ENCODE assay signal across 8 cellular contexts in genomic region chr7:87345962-87346371, GRCh38. TPM values are rescaled to one million over a fixed set of nuclear protein-coding genes. Genes with fewer than 3 reads are reported as not detected.
A peak's percentile ranks its signal among the peaks of the same experiment; 100 is the strongest.
DNase-seq lines count a peak whose midpoint lies in the region; ATAC-seq and TF ChIP-seq lines count a peak whose summit lies in the region.

No MANE protein-coding gene starts in this region.

- DNase-seq in HFFc6 (no peak), T-helper 17 cell (no peak), foreskin keratinocyte (peak in 1 of 2 donors; percentile 53), prostate gland (ENCODE audit: low spot score) (no peak), AG08396 (ENCODE audit: low spot score) (no peak), NCI-H1048 (lab: John Stamatoyannopoulos, UW) (no peak)

- TF ChIP-seq POLR2A in prostate gland (IDR thresholded peaks at IDR 0.05) = no peak

- ATAC-seq in T-helper 17 cell (peak; percentile 8), foreskin keratinocyte (peak; percentile 2), HG03520 (IDR thresholded peaks at IDR 0.05; ENCODE audit: unreplicated experiment) (no peak)

- H3K27ac ChIP-seq in foreskin keratinocyte = no peak overlapping the region
- H3K27ac ChIP-seq in prostate gland = peak overlapping the region; percentile 86 to 88

- H3K4me3 ChIP-seq in prostate gland = peak overlapping the region; percentile 46 to 64

- intact Hi-C loops in prostate gland (cut with DNase I) = loop anchor here (10.0 kb wide), 1 partner anchor 529 kb away; the partner anchor contains the start of genes DBF4 and SLC25A40

- H3K9me3 Mint-ChIP-seq in HFFc6 = no peaks in the 10 kb centered on the region

- H3K36me3 ChIP-seq in ES-I3 (ENCODE audit: insufficient read depth, low read length) = peaks cover 4% of the 10 kb centered on the region
- H3K36me3 ChIP-seq in prostate gland = no peaks in the 10 kb centered on the region

- H3K36me3 Mint-ChIP-seq in HFFc6 (ENCODE audit: low read depth) = peaks cover 35% of the 10 kb centered on the region
- H3K36me3 Mint-ChIP-seq in T-helper 17 cell (ENCODE audit: low read depth) = peaks cover 2% of the 10 kb centered on the region

- no peaks in the 10 kb centered on the region for H3K27me3 ChIP-seq in foreskin keratinocyte
- no peaks in the 10 kb centered on the region for H3K27me3 ChIP-seq in prostate gland (replicated peaks; ENCODE audit: insufficient read depth)

- WGBS in prostate gland = 5% methylated on average over 8 of the region's 8 CpGs

- H3K4me1 Mint-ChIP-seq in HFFc6 (ENCODE audit: low read depth) (peaks cover 51% of the 10 kb centered on the region), T-helper 17 cell (peaks cover 33% of the 10 kb centered on the region)

- TF ChIP-seq CTCF in HFFc6 (IDR thresholded peaks at IDR 0.05) = no peak
- no peak for TF ChIP-seq CTCF in foreskin keratinocyte (conservative IDR thresholded peaks at IDR 0.05)
- TF ChIP-seq CTCF in prostate gland (IDR thresholded peaks at IDR 0.05) = no peak

- H3K27ac Mint-ChIP-seq in HFFc6 (peak overlapping the region; percentile 85; the same call in 1 of the 2 replicates), T-helper 17 cell (peak overlapping the region; percentile 95)

- no peaks in the 10 kb centered on the region for H3K9me3 ChIP-seq in ES-I3 (ENCODE audit: control insufficient read depth, insufficient read depth, low read length)
- H3K9me3 ChIP-seq in T-helper 17 cell (ENCODE audit: control insufficient read depth, low read length, poor library complexity, severe bottlenecking) = no peaks in the 10 kb centered on the region
- no peaks in the 10 kb centered on the region for H3K9me3 ChIP-seq in prostate gland

- H3K4me3 Mint-ChIP-seq in HFFc6 = peak overlapping the region; percentile 96
- peak overlapping the region; percentile 96 for H3K4me3 Mint-ChIP-seq in T-helper 17 cell

- H3K9ac ChIP-seq in ES-I3 (ENCODE audit: low read depth, low read length) = peak overlapping the region; percentile 71

- H3K27me3 Mint-ChIP-seq in HFFc6 (ENCODE audit: insufficient read depth) = no peaks in the 10 kb centered on the region
- no peaks in the 10 kb centered on the region for H3K27me3 Mint-ChIP-seq in T-helper 17 cell

- H3K4me1 ChIP-seq in ES-I3 (ENCODE audit: insufficient read depth, low read length) = no peaks in the 10 kb centered on the region
- H3K4me1 ChIP-seq in foreskin keratinocyte = peaks cover 19% of the 10 kb centered on the region
- peaks cover 6% of the 10 kb centered on the region for H3K4me1 ChIP-seq in prostate gland (replicated peaks)

RNA-seq across cellular contexts. Expression of gene CROT, which starts 0.5 kb away (rescaled TPM):
- 10 to 100 TPM; 13.1 to 16.5 (median 14.6) TPM for total RNA-seq in HFFc6 (2021; fragmentation: NEBNext Ultra II Directional; extraction: Animal tissue kit (Norgen Biotek cat#: 25700))
- total RNA-seq in T-helper 17 cell (10 to 100 TPM in 1 of 2 donors, 1 to 10 TPM in 1; 9.3 to 14.8 TPM), foreskin keratinocyte (11.9 and 13.0 TPM in 2 replicates), prostate gland (10 to 100 TPM; 17.0 to 35.0 TPM)
- polyA plus RNA-seq in foreskin keratinocyte = 5.6 and 7.0 TPM in 2 replicates
